1 cellular context compared by ENCODE assay signal in the genomic region with DNA sequence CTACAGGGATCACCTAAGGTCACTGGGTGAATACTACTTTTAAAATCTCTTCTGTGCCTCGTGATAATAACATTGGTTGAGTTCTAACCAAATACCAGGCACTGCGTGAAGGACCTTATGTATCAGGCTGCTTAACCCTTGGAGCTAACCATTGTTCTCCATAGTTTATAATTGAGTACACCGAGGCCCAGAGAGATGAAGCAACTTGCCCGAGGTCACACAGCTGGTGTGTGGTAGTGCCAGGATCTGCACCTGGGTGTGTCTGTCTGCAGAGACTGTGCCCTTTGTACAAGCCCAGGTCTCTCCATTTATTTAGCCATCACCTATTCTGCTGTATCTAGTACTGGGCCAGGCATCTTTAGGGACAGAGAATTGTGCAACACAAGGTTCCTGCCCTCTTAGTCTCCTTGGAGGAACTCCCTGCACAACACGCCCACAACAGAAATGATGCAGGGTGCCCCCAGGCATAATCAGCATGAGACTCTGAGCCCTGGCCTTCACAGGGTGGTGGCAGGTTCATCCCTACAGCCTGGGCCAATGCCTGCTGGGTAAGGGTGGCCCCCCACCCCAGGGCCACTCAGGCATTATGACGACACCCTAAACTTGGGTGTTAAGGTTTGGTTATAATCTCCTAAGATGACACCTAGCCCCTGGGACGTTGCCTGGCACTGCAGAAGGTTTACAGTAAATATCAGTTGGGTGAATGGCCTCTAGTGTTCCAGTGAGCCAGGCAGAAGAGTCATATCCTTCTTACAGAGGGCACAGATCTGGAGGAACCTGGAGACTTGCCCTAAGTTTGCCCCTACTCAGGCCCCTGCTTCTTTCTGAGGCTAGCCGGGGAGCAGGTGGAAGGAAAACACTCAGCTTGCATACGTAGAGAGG.
TF ChIP-seq lines count a peak whose summit lies in the region.

No MANE protein-coding gene starts in this region.

TF ChIP-seq in Ishikawa, 13 proteins besides CTCF, POLR2A, EP300 and RAD21 (continued from another document):
- TF ChIP-seq, protein P1, sequence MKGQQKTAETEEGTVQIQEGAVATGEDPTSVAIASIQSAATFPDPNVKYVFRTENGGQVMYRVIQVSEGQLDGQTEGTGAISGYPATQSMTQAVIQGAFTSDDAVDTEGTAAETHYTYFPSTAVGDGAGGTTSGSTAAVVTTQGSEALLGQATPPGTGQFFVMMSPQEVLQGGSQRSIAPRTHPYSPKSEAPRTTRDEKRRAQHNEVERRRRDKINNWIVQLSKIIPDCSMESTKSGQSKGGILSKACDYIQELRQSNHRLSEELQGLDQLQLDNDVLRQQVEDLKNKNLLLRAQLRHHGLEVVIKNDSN (IDR thresholded peaks at IDR 0.05): no peak
